Comparison of ENCODE assay signal across 8 cellular contexts in genomic region chr20:59940129-59940955, GRCh38. TPM values are rescaled to one million over a fixed set of nuclear protein-coding genes. Genes with fewer than 3 reads are reported as not detected.
DNase-seq lines count a peak whose midpoint lies in the region; ATAC-seq and TF ChIP-seq lines count a peak whose summit lies in the region.

Gene FAM217B, plus strand, starts transcription at chr20:59940389. Its CDS starts 3,555 bp downstream, at chr20:59943944.
Gene PPP1R3D, minus strand, starts transcription at chr20:59940305. Its CDS starts 374 bp downstream, at chr20:59939931.

- DNase-seq in HFFc6 = peak; percentile 95
- peak; percentile 88 for DNase-seq in NAMALWA (ENCODE audit: low spot score)
- DNase-seq in SK-N-MC (ENCODE audit: low read depth, low spot score) = peak; percentile 37
- peak; percentile 89 to 95 for DNase-seq in activated naive CD4-positive, alpha-beta T cell treated with anti-CD3 and anti-CD28 coated beads, Interleukin-2, amount 50 U/mL, for 72 hours (ENCODE audit: low spot score in 2 of 2)
- peak; percentile 55 for DNase-seq in glomerular endothelial cell (ENCODE audit: extremely low read depth, low read depth, low spot score)
- DNase-seq in osteoblast (ENCODE audit: insufficient read length, low spot score, missing footprints) = peak; percentile 100
- DNase-seq in thoracic aorta (ENCODE audit: low spot score) = peak; percentile 93

- peaks cover 7% of the 10 kb centered on the region; the same call in 1 of the 2 replicates for H3K9me3 Mint-ChIP-seq in HFFc6
- no peaks in the 10 kb centered on the region for H3K9me3 Mint-ChIP-seq in activated naive CD4-positive, alpha-beta T cell treated with anti-CD3 and anti-CD28 coated beads, Interleukin-2, amount 50 U/mL, for 72 hours

- H3K9ac ChIP-seq in SK-N-MC (ENCODE audit: insufficient read length) = peak within 1 kb of the TSS; percentile 84

- H3K36me3 ChIP-seq in SK-N-MC (ENCODE audit: insufficient read depth, low read length) (peaks cover 35% of the 10 kb centered on the region), osteoblast (ENCODE audit: insufficient read depth, low read length) (peaks cover 22% of the 10 kb centered on the region), thoracic aorta (peaks cover 18% of the 10 kb centered on the region)

- H3K4me3 ChIP-seq in GM08714 (ENCODE audit: low read length) (peak within 1 kb of the TSS; percentile 73), SK-N-MC (peak within 1 kb of the TSS; percentile 87), osteoblast (ENCODE audit: insufficient read depth, low read length) (peak within 1 kb of the TSS; percentile 78), thoracic aorta (peak within 1 kb of the TSS; percentile 85)

- peaks cover 47% of the 10 kb centered on the region for H3K4me1 Mint-ChIP-seq in HFFc6 (ENCODE audit: low read depth)

- no peaks in the 10 kb centered on the region for H3K4me1 ChIP-seq in osteoblast (ENCODE audit: insufficient read depth, low read length)
- H3K4me1 ChIP-seq in thoracic aorta (ENCODE audit: control insufficient read depth in 1 of 2, low read depth in 2 of 2) = peaks cover 27 to 42% of the 10 kb centered on the region in 2 donors

- peak within 1 kb of the TSS; percentile 100 for H3K4me3 Mint-ChIP-seq in HFFc6

- H3K27me3 ChIP-seq in osteoblast (ENCODE audit: insufficient read depth, low read length) (no peaks in the 10 kb centered on the region), thoracic aorta (replicated peaks; ENCODE audit: insufficient read depth) (no peaks in the 10 kb centered on the region)

- H3K36me3 Mint-ChIP-seq in HFFc6 (ENCODE audit: low read depth) = peaks cover 21% of the 10 kb centered on the region
- H3K36me3 Mint-ChIP-seq in activated naive CD4-positive, alpha-beta T cell treated with anti-CD3 and anti-CD28 coated beads, Interleukin-2, amount 50 U/mL, for 72 hours = peaks cover 22 to 29% of the 10 kb centered on the region in 2 donors

- H4K20me1 ChIP-seq in osteoblast (ENCODE audit: insufficient read depth, low read length) = no peaks in the 10 kb centered on the region

- H3K4me2 ChIP-seq in osteoblast (ENCODE audit: insufficient read depth, low read length) = peak within 1 kb of the TSS; percentile 83

- peak within 1 kb of the TSS; percentile 82 for H3K27ac ChIP-seq in SK-N-MC
- peak within 1 kb of the TSS; percentile 93 for H3K27ac ChIP-seq in osteoblast (ENCODE audit: low read depth, low read length)
- peak within 1 kb of the TSS; percentile 93 to 96 for H3K27ac ChIP-seq in thoracic aorta

- peaks cover 18% of the 10 kb centered on the region for H3K79me2 ChIP-seq in osteoblast (ENCODE audit: insufficient read depth, low read length)

- peak within 1 kb of the TSS; percentile 98 for H2AFZ ChIP-seq in osteoblast (ENCODE audit: low read length)

- ATAC-seq in activated naive CD4-positive, alpha-beta T cell treated with anti-CD3 and anti-CD28 coated beads, Interleukin-2, amount 50 U/mL, for 72 hours = peak; percentile 95 to 97
- peak; percentile 98 for ATAC-seq in thoracic aorta (ENCODE audit: insufficient number of reproducible peaks, low FRiP score, low read depth)

- H3K27me3 Mint-ChIP-seq in HFFc6 (ENCODE audit: insufficient read depth) = 0 out of 2 replicates have a peak, but pooled peaks cover 2% of the 10 kb centered on the region

- peak within 1 kb of the TSS; percentile 100 for H3K27ac Mint-ChIP-seq in HFFc6
- peak within 1 kb of the TSS; percentile 94 to 98 for H3K27ac Mint-ChIP-seq in activated naive CD4-positive, alpha-beta T cell treated with anti-CD3 and anti-CD28 coated beads, Interleukin-2, amount 50 U/mL, for 72 hours

- TF ChIP-seq CTCF in HFFc6 (IDR thresholded peaks at IDR 0.05) (peak; percentile 68), osteoblast (IDR thresholded peaks at IDR 0.05; ENCODE audit: extremely low read depth, low read depth, low read length) (no peak), thoracic aorta (IDR thresholded peaks at IDR 0.05) (no peak)

- H3K9me3 ChIP-seq in SK-N-MC (ENCODE audit: low read depth, low read length) (no peaks in the 10 kb centered on the region), osteoblast (ENCODE audit: low read depth, low read length) (no peaks in the 10 kb centered on the region), thoracic aorta (no peaks in the 10 kb centered on the region)

RNA-seq across cellular contexts. Expression of gene FAM217B, which starts in this region (rescaled TPM):
- total RNA-seq in HFFc6 (2021; fragmentation: NEBNext Ultra II Directional; extraction: Animal tissue kit (Norgen Biotek cat#: 25700)) = 10 to 100 TPM; 16.6 to 20.0 (median 18.6) TPM
- 10 to 100 TPM; 14.7 to 22.5 TPM for total RNA-seq in activated naive CD4-positive, alpha-beta T cell treated with anti-CD3 and anti-CD28 coated beads, Interleukin-2, amount 50 U/mL, for 72 hours
- total RNA-seq in glomerular endothelial cell = 4.6 and 8.4 TPM in 2 replicates
- 5.8 and 5.9 TPM in 2 replicates for total RNA-seq in osteoblast
- total RNA-seq in thoracic aorta = 10 to 100 TPM; 11.9 to 15.4 TPM

RNA-seq across cellular contexts. Expression of gene PPP1R3D, which starts in this region (rescaled TPM):
- 1 to 10 TPM; 5.6 to 6.8 (median 6.2) TPM for total RNA-seq in HFFc6 (2021; fragmentation: NEBNext Ultra II Directional; extraction: Animal tissue kit (Norgen Biotek cat#: 25700))
- 1 to 10 TPM; 4.8 to 4.9 TPM for total RNA-seq in activated naive CD4-positive, alpha-beta T cell treated with anti-CD3 and anti-CD28 coated beads, Interleukin-2, amount 50 U/mL, for 72 hours
- total RNA-seq in glomerular endothelial cell = 5.4 and 5.7 TPM in 2 replicates
- 8.0 and 8.8 TPM in 2 replicates for total RNA-seq in osteoblast
- 10 to 100 TPM; 10.5 to 13.0 TPM for total RNA-seq in thoracic aorta

Comparison
In these comparisons a context has a peak if more than half of its experiments do, and no peak if none do; other contexts are left out.
1. Peak in every context shown above with its lines: DNase-seq, ATAC-seq, H3K4me3 ChIP-seq and H3K27ac ChIP-seq.
2. DNase-seq: peak in every context shown above with its lines; median percentile 100 in osteoblast; 95 in HFFc6; 93 in thoracic aorta; 92 in activated naive CD4-positive, alpha-beta T cell treated with anti-CD3 and anti-CD28 coated beads, Interleukin-2, amount 50 U/mL, for 72 hours; 88 in NAMALWA; 55 in glomerular endothelial cell; 37 in SK-N-MC.